In the genomic region with DNA sequence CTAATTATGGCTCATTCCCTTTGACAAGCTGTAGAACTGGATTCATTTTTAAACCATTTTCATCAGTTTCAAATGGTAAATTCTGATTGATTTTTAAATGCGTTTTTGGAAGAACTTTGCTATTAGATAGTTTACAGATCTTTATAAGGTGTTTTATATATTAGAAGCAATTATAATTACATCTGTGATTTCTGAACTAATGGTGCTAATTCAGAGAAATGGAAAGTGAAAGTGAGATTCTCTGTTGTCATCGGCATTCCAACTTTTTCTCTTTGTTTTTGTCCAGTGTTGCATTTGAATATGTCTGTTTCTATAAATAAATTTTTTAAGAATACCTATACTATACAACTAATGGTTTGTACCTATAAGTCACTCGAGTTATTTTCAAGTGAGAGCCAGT, we compare ENCODE assay signal across 1 cellular context.
TF ChIP-seq lines count a peak whose summit lies in the region.

No MANE protein-coding gene starts in this region.

TF ChIP-seq in GM23338, 12 proteins besides CTCF, POLR2A, EP300 and RAD21 (continued from another document):
- TF ChIP-seq, protein P1, sequence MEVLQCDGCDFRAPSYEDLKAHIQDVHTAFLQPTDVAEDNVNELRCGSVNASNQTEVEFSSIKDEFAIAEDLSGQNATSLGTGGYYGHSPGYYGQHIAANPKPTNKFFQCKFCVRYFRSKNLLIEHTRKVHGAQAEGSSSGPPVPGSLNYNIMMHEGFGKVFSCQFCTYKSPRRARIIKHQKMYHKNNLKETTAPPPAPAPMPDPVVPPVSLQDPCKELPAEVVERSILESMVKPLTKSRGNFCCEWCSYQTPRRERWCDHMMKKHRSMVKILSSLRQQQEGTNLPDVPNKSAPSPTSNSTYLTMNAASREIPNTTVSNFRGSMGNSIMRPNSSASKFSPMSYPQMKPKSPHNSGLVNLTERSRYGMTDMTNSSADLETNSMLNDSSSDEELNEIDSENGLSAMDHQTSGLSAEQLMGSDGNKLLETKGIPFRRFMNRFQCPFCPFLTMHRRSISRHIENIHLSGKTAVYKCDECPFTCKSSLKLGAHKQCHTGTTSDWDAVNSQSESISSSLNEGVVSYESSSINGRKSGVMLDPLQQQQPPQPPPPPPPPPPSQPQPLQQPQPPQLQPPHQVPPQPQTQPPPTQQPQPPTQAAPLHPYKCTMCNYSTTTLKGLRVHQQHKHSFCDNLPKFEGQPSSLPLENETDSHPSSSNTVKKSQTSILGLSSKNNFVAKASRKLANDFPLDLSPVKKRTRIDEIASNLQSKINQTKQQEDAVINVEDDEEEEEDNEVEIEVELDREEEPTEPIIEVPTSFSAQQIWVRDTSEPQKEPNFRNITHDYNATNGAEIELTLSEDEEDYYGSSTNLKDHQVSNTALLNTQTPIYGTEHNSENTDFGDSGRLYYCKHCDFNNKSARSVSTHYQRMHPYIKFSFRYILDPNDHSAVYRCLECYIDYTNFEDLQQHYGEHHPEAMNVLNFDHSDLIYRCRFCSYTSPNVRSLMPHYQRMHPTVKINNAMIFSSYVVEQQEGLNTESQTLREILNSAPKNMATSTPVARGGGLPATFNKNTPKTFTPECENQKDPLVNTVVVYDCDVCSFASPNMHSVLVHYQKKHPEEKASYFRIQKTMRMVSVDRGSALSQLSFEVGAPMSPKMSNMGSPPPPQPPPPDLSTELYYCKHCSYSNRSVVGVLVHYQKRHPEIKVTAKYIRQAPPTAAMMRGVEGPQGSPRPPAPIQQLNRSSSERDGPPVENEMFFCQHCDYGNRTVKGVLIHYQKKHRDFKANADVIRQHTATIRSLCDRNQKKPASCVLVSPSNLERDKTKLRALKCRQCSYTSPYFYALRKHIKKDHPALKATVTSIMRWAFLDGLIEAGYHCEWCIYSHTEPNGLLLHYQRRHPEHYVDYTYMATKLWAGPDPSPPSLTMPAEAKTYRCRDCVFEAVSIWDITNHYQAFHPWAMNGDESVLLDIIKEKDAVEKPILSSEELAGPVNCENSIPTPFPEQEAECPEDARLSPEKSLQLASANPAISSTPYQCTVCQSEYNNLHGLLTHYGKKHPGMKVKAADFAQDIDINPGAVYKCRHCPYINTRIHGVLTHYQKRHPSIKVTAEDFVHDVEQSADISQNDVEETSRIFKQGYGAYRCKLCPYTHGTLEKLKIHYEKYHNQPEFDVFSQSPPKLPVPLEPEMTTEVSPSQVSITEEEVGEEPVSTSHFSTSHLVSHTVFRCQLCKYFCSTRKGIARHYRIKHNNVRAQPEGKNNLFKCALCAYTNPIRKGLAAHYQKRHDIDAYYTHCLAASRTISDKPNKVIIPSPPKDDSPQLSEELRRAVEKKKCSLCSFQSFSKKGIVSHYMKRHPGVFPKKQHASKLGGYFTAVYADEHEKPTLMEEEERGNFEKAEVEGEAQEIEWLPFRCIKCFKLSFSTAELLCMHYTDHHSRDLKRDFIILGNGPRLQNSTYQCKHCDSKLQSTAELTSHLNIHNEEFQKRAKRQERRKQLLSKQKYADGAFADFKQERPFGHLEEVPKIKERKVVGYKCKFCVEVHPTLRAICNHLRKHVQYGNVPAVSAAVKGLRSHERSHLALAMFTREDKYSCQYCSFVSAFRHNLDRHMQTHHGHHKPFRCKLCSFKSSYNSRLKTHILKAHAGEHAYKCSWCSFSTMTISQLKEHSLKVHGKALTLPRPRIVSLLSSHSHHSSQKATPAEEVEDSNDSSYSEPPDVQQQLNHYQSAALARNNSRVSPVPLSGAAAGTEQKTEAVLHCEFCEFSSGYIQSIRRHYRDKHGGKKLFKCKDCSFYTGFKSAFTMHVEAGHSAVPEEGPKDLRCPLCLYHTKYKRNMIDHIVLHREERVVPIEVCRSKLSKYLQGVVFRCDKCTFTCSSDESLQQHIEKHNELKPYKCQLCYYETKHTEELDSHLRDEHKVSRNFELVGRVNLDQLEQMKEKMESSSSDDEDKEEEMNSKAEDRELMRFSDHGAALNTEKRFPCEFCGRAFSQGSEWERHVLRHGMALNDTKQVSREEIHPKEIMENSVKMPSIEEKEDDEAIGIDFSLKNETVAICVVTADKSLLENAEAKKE (CRISPR knock-in tag; IDR thresholded peaks at IDR 0.05) = no peak
- TF ChIP-seq JUNB (IDR thresholded peaks at IDR 0.05; ENCODE audit: unreplicated experiment) (no peak), EZH2phosphoT487 (IDR thresholded peaks at IDR 0.05; ENCODE audit: unreplicated experiment) (no peak)
TF ChIP-seq in GM23338: peak in this region for 0.
